In genomic region chr7:134315679-134316538, GRCh38 we compare ENCODE assay signal across 7 cellular contexts. TPM values are rescaled to one million over a fixed set of nuclear protein-coding genes. Genes with fewer than 3 reads are reported as not detected.
A peak's percentile ranks its signal among the peaks of the same experiment; 100 is the strongest.
DNase-seq lines count a peak whose midpoint lies in the region; ATAC-seq and TF ChIP-seq lines count a peak whose summit lies in the region.

No MANE protein-coding gene starts in this region.

- no peaks in the 10 kb centered on the region for H3K36me3 ChIP-seq in cardiac muscle cell

- peaks cover 27% of the 10 kb centered on the region for H3K4me1 Mint-ChIP-seq in activated T-cell treated with anti-CD3 and anti-CD28 coated beads, Interleukin-2, amount 50 U/mL, for 24 hours (ENCODE audit: low read depth)
- peaks cover 15% of the 10 kb centered on the region for H3K4me1 Mint-ChIP-seq in progenitor cell of endocrine pancreas (ENCODE audit: low read depth)

- peak overlapping the region; percentile 93 for H3K4me3 Mint-ChIP-seq in activated T-cell treated with anti-CD3 and anti-CD28 coated beads, Interleukin-2, amount 50 U/mL, for 24 hours
- peak overlapping the region; percentile 89 for H3K4me3 Mint-ChIP-seq in progenitor cell of endocrine pancreas (ENCODE audit: low read depth)

- DNase-seq in activated T-cell treated with anti-CD3 and anti-CD28 coated beads, Interleukin-2, amount 50 U/mL, for 24 hours, result no peak
- peak in 1 of 2 donors; percentile 42 for DNase-seq in cardiac muscle cell (ENCODE audit: low read depth in 1 of 2, low spot score in 1 of 2)
- no peak for DNase-seq in progenitor cell of endocrine pancreas (ENCODE audit: low spot score, unreplicated experiment)
- no peak for DNase-seq in NCI-H1092 (lab: John Stamatoyannopoulos, UW)
- no peak for DNase-seq in KG1 (lab: John Stamatoyannopoulos, UW)

- H3K27me3 Mint-ChIP-seq in activated T-cell treated with anti-CD3 and anti-CD28 coated beads, Interleukin-2, amount 50 U/mL, for 24 hours, result no peaks in the 10 kb centered on the region
- peaks cover 4% of the 10 kb centered on the region for H3K27me3 Mint-ChIP-seq in progenitor cell of endocrine pancreas

- peak overlapping the region; percentile 81 for H3K27ac Mint-ChIP-seq in activated T-cell treated with anti-CD3 and anti-CD28 coated beads, Interleukin-2, amount 50 U/mL, for 24 hours
- H3K27ac Mint-ChIP-seq in progenitor cell of endocrine pancreas, result peak overlapping the region; percentile 50

- H3K4me3 ChIP-seq in GM08714 (ENCODE audit: low read length), result peak overlapping the region; percentile 87
- H3K4me3 ChIP-seq in cardiac muscle cell, result peak overlapping the region; percentile 47

- TF ChIP-seq CTCF in cardiac muscle cell (IDR thresholded peaks at IDR 0.05; ENCODE audit: low read depth, low read length) (no peak), progenitor cell of endocrine pancreas (IDR thresholded peaks at IDR 0.05; ENCODE audit: unreplicated experiment) (no peak)

- H3K27me3 ChIP-seq in cardiac muscle cell, result no peaks in the 10 kb centered on the region

- H3K36me3 Mint-ChIP-seq in activated T-cell treated with anti-CD3 and anti-CD28 coated beads, Interleukin-2, amount 50 U/mL, for 24 hours (ENCODE audit: low read depth), result peaks cover 28% of the 10 kb centered on the region
- peaks cover 3% of the 10 kb centered on the region for H3K36me3 Mint-ChIP-seq in progenitor cell of endocrine pancreas (ENCODE audit: insufficient read depth)

- H3K9me3 Mint-ChIP-seq in activated T-cell treated with anti-CD3 and anti-CD28 coated beads, Interleukin-2, amount 50 U/mL, for 24 hours, result no peaks in the 10 kb centered on the region
- no peaks in the 10 kb centered on the region for H3K9me3 Mint-ChIP-seq in progenitor cell of endocrine pancreas (ENCODE audit: low read depth)

- H3K9me3 ChIP-seq in cardiac muscle cell (ENCODE audit: low read depth), result no peaks in the 10 kb centered on the region

- H3K27ac ChIP-seq in cardiac muscle cell, result peak overlapping the region; percentile 64

- peak; percentile 2 for ATAC-seq in HG03457 (IDR thresholded peaks at IDR 0.05; ENCODE audit: unreplicated experiment)

- no peaks in the 10 kb centered on the region for H3K4me1 ChIP-seq in cardiac muscle cell (ENCODE audit: low read depth)

RNA-seq across cellular contexts. Expression of gene SLC35B4, which starts 0.8 kb away (rescaled TPM):
- 7.1 and 8.6 TPM in 2 replicates for total RNA-seq in cardiac muscle cell
- 16.8 and 20.2 TPM in 2 replicates for polyA plus RNA-seq in cardiac muscle cell
- 31.6 and 34.2 TPM in 2 replicates for total RNA-seq in progenitor cell of endocrine pancreas
